ENCODE assay signal across 1 cellular context in genomic region chr11:27421819-27422494, GRCh38.
TF ChIP-seq lines count a peak whose summit lies in the region.

No MANE protein-coding gene starts in this region.

TF ChIP-seq in liver, 16 proteins besides CTCF, POLR2A, EP300 and RAD21 (continued from another document):
- no peak for TF ChIP-seq REST (IDR thresholded peaks at IDR 0.05)
- TF ChIP-seq FOXA2 (IDR thresholded peaks at IDR 0.05), result peak; percentile 11
- TF ChIP-seq HNF4A (conservative IDR thresholded peaks at IDR 0.05), result peak in 1 of 2 donors; percentile 2
- TF ChIP-seq FOXA1 (IDR thresholded peaks at IDR 0.05), result no peak
